ENCODE assay signal across 1 cellular context in the genomic region with DNA sequence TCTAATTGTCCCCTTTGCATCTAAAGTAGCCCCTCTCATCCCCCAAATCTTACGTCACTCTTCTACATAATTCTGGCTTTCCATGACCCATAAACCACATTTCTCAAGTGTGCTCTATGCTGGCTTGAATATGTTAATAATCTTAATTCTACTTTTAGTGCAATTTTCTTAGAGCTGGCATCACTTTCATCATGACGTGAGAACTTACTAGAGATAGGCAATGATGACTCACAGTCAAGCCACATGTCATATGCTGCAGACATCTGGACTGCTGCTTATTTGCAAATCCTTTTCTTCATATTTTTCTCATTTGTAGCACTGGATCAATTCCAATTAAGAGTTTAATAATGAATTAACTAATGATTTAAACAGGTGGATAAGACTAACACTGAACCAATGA.
TF ChIP-seq lines count a peak whose summit lies in the region.

No MANE protein-coding gene starts in this region.

TF ChIP-seq in HepG2, 621 proteins besides CTCF, POLR2A, EP300 and RAD21 (continued from another document):
- TF ChIP-seq, protein P1, sequence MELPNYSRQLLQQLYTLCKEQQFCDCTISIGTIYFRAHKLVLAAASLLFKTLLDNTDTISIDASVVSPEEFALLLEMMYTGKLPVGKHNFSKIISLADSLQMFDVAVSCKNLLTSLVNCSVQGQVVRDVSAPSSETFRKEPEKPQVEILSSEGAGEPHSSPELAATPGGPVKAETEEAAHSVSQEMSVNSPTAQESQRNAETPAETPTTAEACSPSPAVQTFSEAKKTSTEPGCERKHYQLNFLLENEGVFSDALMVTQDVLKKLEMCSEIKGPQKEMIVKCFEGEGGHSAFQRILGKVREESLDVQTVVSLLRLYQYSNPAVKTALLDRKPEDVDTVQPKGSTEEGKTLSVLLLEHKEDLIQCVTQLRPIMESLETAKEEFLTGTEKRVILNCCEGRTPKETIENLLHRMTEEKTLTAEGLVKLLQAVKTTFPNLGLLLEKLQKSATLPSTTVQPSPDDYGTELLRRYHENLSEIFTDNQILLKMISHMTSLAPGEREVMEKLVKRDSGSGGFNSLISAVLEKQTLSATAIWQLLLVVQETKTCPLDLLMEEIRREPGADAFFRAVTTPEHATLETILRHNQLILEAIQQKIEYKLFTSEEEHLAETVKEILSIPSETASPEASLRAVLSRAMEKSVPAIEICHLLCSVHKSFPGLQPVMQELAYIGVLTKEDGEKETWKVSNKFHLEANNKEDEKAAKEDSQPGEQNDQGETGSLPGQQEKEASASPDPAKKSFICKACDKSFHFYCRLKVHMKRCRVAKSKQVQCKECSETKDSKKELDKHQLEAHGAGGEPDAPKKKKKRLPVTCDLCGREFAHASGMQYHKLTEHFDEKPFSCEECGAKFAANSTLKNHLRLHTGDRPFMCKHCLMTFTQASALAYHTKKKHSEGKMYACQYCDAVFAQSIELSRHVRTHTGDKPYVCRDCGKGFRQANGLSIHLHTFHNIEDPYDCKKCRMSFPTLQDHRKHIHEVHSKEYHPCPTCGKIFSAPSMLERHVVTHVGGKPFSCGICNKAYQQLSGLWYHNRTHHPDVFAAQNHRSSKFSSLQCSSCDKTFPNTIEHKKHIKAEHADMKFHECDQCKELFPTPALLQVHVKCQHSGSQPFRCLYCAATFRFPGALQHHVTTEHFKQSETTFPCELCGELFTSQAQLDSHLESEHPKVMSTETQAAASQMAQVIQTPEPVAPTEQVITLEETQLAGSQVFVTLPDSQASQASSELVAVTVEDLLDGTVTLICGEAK (IDR thresholded peaks at IDR 0.05) = no peak
- TF ChIP-seq, protein P1 (CRISPR knock-in tag; IDR thresholded peaks at IDR 0.05) = no peak
